Comparison of ENCODE assay signal across 2 cellular contexts in the genomic region with DNA sequence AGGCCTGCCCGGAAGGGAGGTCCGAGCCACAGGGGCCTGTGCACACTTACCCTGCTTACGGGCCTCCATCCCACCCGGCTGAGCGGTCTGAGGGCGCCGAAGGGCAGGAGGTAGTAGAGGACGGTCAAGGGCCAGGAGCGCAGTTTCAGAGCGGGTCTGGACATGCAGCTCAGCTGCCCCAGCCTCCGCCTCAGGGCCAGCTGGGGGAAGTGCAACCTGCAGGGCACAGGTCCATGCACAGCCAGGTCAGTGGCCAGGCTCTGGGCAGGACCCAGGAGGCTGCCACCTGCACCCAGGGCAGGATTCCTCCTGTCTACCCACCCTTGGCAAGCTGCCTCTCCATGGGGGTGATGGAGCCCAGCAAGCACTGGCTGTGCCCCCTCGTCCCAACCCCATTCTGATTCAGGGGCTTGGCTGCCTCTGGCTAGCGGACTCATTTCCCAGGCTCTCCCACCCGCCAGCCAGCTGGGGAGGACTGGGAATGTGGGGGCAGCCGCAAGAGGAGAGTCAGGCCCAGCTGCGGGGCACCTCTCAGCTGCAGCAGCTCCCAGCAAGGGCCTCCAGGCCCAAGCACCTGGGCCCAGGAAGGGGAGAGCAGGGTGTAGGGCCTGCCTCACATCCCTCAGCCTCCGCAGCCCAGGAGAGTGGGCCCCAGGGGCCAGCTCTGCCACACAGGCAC.
TF ChIP-seq lines count a peak whose summit lies in the region.

No MANE protein-coding gene starts in this region.

TF ChIP-seq in GM12878, 131 proteins besides CTCF, POLR2A, EP300 and RAD21:
- TF ChIP-seq ZSCAN29 (IDR thresholded peaks at IDR 0.05): no peak
- TF ChIP-seq MEF2A (IDR thresholded peaks at IDR 0.05; ENCODE audit: insufficient read depth, low read depth, low read length): no peak
- TF ChIP-seq RCOR1 (conservative IDR thresholded peaks at IDR 0.05; ENCODE audit: low read depth, low read length): no peak
- TF ChIP-seq ZZZ3 (IDR thresholded peaks at IDR 0.05; ENCODE audit: control insufficient read depth, insufficient read length, low read depth): no peak
- TF ChIP-seq BRCA1 (IDR thresholded peaks at IDR 0.05; ENCODE audit: low read depth, low read length): no peak
- TF ChIP-seq, protein P1, sequence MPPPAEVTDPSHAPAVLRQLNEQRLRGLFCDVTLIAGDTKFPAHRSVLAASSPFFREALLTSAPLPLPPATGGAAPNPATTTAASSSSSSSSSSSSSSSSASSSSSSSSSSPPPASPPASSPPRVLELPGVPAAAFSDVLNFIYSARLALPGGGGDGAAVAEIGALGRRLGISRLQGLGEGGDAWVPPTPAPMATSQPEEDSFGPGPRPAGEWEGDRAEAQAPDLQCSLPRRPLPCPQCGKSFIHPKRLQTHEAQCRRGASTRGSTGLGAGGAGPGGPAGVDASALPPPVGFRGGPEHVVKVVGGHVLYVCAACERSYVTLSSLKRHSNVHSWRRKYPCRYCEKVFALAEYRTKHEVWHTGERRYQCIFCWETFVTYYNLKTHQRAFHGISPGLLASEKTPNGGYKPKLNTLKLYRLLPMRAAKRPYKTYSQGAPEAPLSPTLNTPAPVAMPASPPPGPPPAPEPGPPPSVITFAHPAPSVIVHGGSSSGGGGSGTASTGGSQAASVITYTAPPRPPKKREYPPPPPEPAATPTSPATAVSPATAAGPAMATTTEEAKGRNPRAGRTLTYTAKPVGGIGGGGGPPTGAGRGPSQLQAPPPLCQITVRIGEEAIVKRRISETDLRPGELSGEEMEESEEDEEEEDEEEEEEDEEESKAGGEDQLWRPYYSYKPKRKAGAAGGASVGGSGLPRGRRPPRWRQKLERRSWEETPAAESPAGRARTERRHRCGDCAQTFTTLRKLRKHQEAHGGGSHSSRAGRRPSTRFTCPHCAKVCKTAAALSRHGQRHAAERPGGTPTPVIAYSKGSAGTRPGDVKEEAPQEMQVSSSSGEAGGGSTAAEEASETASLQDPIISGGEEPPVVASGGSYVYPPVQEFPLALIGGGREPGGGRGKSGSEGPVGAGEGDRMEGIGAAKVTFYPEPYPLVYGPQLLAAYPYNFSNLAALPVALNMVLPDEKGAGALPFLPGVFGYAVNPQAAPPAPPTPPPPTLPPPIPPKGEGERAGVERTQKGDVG (CRISPR knock-in tag; IDR thresholded peaks at IDR 0.05): no peak

TF ChIP-seq in HepG2, 621 proteins besides CTCF, POLR2A, EP300 and RAD21:
- TF ChIP-seq, protein P2, sequence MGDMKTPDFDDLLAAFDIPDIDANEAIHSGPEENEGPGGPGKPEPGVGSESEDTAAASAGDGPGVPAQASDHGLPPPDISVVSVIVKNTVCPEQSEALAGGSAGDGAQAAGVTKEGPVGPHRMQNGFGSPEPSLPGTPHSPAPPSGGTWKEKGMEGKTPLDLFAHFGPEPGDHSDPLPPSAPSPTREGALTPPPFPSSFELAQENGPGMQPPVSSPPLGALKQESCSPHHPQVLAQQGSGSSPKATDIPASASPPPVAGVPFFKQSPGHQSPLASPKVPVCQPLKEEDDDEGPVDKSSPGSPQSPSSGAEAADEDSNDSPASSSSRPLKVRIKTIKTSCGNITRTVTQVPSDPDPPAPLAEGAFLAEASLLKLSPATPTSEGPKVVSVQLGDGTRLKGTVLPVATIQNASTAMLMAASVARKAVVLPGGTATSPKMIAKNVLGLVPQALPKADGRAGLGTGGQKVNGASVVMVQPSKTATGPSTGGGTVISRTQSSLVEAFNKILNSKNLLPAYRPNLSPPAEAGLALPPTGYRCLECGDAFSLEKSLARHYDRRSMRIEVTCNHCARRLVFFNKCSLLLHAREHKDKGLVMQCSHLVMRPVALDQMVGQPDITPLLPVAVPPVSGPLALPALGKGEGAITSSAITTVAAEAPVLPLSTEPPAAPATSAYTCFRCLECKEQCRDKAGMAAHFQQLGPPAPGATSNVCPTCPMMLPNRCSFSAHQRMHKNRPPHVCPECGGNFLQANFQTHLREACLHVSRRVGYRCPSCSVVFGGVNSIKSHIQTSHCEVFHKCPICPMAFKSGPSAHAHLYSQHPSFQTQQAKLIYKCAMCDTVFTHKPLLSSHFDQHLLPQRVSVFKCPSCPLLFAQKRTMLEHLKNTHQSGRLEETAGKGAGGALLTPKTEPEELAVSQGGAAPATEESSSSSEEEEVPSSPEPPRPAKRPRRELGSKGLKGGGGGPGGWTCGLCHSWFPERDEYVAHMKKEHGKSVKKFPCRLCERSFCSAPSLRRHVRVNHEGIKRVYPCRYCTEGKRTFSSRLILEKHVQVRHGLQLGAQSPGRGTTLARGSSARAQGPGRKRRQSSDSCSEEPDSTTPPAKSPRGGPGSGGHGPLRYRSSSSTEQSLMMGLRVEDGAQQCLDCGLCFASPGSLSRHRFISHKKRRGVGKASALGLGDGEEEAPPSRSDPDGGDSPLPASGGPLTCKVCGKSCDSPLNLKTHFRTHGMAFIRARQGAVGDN (CRISPR knock-in tag; IDR thresholded peaks at IDR 0.05): peak; percentile 27; the same call in 1 of the 2 replicates
- no peak for TF ChIP-seq SRY (CRISPR knock-in tag; IDR thresholded peaks at IDR 0.05)
- no peak for TF ChIP-seq SNAPC2 (CRISPR knock-in tag; IDR thresholded peaks at IDR 0.05)
- TF ChIP-seq, protein P3, sequence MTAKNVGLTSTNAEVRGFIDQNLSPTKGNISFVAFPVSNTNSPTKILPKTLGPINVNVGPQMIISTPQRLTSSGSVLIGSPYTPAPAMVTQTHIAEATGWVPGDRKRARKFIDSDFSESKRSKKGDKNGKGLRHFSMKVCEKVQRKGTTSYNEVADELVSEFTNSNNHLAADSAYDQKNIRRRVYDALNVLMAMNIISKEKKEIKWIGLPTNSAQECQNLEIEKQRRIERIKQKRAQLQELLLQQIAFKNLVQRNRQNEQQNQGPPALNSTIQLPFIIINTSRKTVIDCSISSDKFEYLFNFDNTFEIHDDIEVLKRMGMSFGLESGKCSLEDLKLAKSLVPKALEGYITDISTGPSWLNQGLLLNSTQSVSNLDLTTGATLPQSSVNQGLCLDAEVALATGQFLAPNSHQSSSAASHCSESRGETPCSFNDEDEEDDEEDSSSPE (CRISPR knock-in tag; IDR thresholded peaks at IDR 0.05): no peak
- TF ChIP-seq ZNF180 (CRISPR knock-in tag; IDR thresholded peaks at IDR 0.05; ENCODE audit: borderline replicate concordance, low read depth): no peak
- no peak for TF ChIP-seq U2AF2 (IDR thresholded peaks at IDR 0.05; ENCODE audit: low read depth, low read length)
- no peak for TF ChIP-seq TGIF2 (CRISPR knock-in tag; IDR thresholded peaks at IDR 0.05)
- TF ChIP-seq, protein P4, sequence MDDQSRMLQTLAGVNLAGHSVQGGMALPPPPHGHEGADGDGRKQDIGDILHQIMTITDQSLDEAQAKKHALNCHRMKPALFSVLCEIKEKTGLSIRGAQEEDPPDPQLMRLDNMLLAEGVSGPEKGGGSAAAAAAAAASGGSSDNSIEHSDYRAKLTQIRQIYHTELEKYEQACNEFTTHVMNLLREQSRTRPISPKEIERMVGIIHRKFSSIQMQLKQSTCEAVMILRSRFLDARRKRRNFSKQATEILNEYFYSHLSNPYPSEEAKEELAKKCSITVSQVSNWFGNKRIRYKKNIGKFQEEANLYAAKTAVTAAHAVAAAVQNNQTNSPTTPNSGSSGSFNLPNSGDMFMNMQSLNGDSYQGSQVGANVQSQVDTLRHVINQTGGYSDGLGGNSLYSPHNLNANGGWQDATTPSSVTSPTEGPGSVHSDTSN (CRISPR knock-in tag; IDR thresholded peaks at IDR 0.05; ENCODE audit: borderline replicate concordance): no peak
- peak; percentile 74 for TF ChIP-seq AGO1 (IDR thresholded peaks at IDR 0.05; ENCODE audit: low read depth, low read length, poor library complexity, severe bottlenecking)
- TF ChIP-seq RXRA (CRISPR knock-in tag; IDR thresholded peaks at IDR 0.05): no peak
- TF ChIP-seq PCBP2 (optimal IDR thresholded peaks at IDR 0.05; ENCODE audit: low read depth, low read length, poor library complexity, severe bottlenecking): no peak
- TF ChIP-seq ZNF768 (CRISPR knock-in tag; IDR thresholded peaks at IDR 0.05): peak; percentile 16; the same call in 1 of the 2 replicates
- TF ChIP-seq SRSF9 (IDR thresholded peaks at IDR 0.05; ENCODE audit: borderline replicate concordance, insufficient read depth, low read depth, low read length, poor library complexity, severe bottlenecking): no peak
- no peak for TF ChIP-seq CBX5 (CRISPR knock-in tag; IDR thresholded peaks at IDR 0.05; ENCODE audit: borderline replicate concordance)
- 0 out of 2 replicates have a peak, but pooled peaks have one; percentile 30 for TF ChIP-seq RBFOX2 (IDR thresholded peaks at IDR 0.05; ENCODE audit: low read depth, low read length)
- TF ChIP-seq, protein P5, sequence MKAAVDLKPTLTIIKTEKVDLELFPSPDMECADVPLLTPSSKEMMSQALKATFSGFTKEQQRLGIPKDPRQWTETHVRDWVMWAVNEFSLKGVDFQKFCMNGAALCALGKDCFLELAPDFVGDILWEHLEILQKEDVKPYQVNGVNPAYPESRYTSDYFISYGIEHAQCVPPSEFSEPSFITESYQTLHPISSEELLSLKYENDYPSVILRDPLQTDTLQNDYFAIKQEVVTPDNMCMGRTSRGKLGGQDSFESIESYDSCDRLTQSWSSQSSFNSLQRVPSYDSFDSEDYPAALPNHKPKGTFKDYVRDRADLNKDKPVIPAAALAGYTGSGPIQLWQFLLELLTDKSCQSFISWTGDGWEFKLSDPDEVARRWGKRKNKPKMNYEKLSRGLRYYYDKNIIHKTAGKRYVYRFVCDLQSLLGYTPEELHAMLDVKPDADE (CRISPR knock-in tag; IDR thresholded peaks at IDR 0.05): no peak
- TF ChIP-seq, protein P6, sequence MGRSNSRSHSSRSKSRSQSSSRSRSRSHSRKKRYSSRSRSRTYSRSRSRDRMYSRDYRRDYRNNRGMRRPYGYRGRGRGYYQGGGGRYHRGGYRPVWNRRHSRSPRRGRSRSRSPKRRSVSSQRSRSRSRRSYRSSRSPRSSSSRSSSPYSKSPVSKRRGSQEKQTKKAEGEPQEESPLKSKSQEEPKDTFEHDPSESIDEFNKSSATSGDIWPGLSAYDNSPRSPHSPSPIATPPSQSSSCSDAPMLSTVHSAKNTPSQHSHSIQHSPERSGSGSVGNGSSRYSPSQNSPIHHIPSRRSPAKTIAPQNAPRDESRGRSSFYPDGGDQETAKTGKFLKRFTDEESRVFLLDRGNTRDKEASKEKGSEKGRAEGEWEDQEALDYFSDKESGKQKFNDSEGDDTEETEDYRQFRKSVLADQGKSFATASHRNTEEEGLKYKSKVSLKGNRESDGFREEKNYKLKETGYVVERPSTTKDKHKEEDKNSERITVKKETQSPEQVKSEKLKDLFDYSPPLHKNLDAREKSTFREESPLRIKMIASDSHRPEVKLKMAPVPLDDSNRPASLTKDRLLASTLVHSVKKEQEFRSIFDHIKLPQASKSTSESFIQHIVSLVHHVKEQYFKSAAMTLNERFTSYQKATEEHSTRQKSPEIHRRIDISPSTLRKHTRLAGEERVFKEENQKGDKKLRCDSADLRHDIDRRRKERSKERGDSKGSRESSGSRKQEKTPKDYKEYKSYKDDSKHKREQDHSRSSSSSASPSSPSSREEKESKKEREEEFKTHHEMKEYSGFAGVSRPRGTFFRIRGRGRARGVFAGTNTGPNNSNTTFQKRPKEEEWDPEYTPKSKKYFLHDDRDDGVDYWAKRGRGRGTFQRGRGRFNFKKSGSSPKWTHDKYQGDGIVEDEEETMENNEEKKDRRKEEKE (IDR thresholded peaks at IDR 0.05): no peak
- no peak for TF ChIP-seq RFX3 (CRISPR knock-in tag; IDR thresholded peaks at IDR 0.05)
- no peak for TF ChIP-seq TBX3 (IDR thresholded peaks at IDR 0.05; ENCODE audit: borderline replicate concordance)
- no peak for TF ChIP-seq GABPB1 (CRISPR knock-in tag; IDR thresholded peaks at IDR 0.05)
- peak; percentile 97 for TF ChIP-seq AGO2 (optimal IDR thresholded peaks at IDR 0.05; ENCODE audit: low read depth, low read length)
- TF ChIP-seq ZFP36L1 (CRISPR knock-in tag; IDR thresholded peaks at IDR 0.05): no peak
- TF ChIP-seq HMG20B (CRISPR knock-in tag; conservative IDR thresholded peaks at IDR 0.05): no peak
- TF ChIP-seq KMT2A (CRISPR knock-in tag; IDR thresholded peaks at IDR 0.05): no peak
- TF ChIP-seq ZNF207 (IDR thresholded peaks at IDR 0.05; ENCODE audit: borderline replicate concordance): no peak
- TF ChIP-seq XRCC5 (optimal IDR thresholded peaks at IDR 0.05; ENCODE audit: low read length): no peak
- no peak for TF ChIP-seq POLR2AphosphoS5 (IDR thresholded peaks at IDR 0.05; ENCODE audit: low read depth, low read length)
- no peak for TF ChIP-seq ONECUT2 (CRISPR knock-in tag; IDR thresholded peaks at IDR 0.05)
- TF ChIP-seq NFIC (IDR thresholded peaks at IDR 0.05; ENCODE audit: low read length): no peak
- TF ChIP-seq, protein P7, sequence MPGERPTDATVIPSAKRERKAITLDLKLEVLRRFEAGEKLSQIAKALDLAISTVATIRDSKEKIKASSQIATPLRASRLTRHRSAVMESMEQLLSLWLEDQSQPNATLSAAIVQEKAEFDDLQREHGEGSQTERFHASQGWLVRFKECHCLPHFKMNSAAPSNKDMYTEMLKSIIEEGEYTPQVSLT (CRISPR knock-in tag; IDR thresholded peaks at IDR 0.05; ENCODE audit: borderline replicate concordance, low read depth): no peak
- TF ChIP-seq NFKB2 (CRISPR knock-in tag; IDR thresholded peaks at IDR 0.05; ENCODE audit: borderline replicate concordance): no peak
- TF ChIP-seq, protein P8, sequence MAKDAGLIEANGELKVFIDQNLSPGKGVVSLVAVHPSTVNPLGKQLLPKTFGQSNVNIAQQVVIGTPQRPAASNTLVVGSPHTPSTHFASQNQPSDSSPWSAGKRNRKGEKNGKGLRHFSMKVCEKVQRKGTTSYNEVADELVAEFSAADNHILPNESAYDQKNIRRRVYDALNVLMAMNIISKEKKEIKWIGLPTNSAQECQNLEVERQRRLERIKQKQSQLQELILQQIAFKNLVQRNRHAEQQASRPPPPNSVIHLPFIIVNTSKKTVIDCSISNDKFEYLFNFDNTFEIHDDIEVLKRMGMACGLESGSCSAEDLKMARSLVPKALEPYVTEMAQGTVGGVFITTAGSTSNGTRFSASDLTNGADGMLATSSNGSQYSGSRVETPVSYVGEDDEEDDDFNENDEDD (CRISPR knock-in tag; IDR thresholded peaks at IDR 0.05; ENCODE audit: borderline replicate concordance): no peak
- TF ChIP-seq, protein P9, sequence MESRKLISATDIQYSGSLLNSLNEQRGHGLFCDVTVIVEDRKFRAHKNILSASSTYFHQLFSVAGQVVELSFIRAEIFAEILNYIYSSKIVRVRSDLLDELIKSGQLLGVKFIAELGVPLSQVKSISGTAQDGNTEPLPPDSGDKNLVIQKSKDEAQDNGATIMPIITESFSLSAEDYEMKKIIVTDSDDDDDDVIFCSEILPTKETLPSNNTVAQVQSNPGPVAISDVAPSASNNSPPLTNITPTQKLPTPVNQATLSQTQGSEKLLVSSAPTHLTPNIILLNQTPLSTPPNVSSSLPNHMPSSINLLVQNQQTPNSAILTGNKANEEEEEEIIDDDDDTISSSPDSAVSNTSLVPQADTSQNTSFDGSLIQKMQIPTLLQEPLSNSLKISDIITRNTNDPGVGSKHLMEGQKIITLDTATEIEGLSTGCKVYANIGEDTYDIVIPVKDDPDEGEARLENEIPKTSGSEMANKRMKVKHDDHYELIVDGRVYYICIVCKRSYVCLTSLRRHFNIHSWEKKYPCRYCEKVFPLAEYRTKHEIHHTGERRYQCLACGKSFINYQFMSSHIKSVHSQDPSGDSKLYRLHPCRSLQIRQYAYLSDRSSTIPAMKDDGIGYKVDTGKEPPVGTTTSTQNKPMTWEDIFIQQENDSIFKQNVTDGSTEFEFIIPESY (CRISPR knock-in tag; IDR thresholded peaks at IDR 0.05): peak; percentile 38; the same call in 1 of the 2 replicates
- TF ChIP-seq RFX5 (IDR thresholded peaks at IDR 0.05; ENCODE audit: low read depth, low read length): no peak
- TF ChIP-seq FOXK2 (IDR thresholded peaks at IDR 0.05): no peak
